Comparison of ENCODE assay signal across 16 cellular contexts in the genomic region with DNA sequence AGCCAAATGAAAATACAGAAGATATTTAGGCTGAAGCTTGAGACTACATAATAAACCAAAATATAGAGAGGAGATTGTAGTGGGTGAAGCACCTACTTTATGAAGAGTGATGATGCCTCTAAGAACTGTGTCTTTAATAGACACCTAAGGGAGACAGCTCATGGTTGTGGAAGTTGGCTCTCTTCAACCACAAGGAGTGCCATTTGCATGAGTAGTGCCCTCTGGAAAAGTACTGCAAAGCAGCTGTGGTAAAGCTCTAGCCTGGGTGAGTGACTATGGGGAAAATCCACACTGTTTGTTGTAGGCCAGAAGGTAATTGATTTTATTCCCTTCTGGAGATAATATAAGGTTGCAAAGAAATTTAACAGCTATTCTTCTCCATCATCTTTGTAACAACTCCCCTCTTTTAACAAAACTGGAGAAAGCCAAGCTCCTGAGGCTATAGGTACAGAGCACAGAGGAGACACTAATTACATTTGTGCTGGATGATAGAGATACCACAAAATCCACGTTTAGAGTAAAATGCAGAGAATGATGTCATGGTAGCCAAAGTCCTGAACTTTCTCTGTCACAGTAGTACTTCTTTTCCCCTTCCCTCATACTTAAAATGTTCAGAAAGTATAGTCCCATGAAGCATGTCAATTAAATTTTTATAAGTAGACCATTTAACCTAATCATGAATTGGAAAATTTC.
DNase-seq lines count a peak whose midpoint lies in the region; ATAC-seq and TF ChIP-seq lines count a peak whose summit lies in the region.
"Had no signal": no experiment of that assay in that cellular context is flagged by ENCODE, and none has a peak within 500 bp of the region (broad histone marks: within the 10 kb centered on the region; RNA-seq: fewer than 3 reads in every experiment).

No MANE protein-coding gene starts in this region.

- no peak for TF ChIP-seq CTCF in MCF 10A (IDR thresholded peaks at IDR 0.05; ENCODE audit: unreplicated experiment)
- TF ChIP-seq CTCF in breast epithelium (IDR thresholded peaks at IDR 0.05) = no peak
- no peak for TF ChIP-seq CTCF in RWPE2 (IDR thresholded peaks at IDR 0.05; ENCODE audit: poor library complexity, severe bottlenecking)
- TF ChIP-seq CTCF in fibroblast of lung (conservative IDR thresholded peaks at IDR 0.05 in 1 of 2, IDR thresholded peaks at IDR 0.05 in 1 of 2; ENCODE audit: low read depth in 1 of 2, low read length in 2 of 2) = no peak

- CTCF ChIA-PET in MCF 10A (lab: Yijun Ruan, JAX) = interaction anchor here (0.6 to 1.0 kb wide), 5 partner anchors 10 to 1206 kb away, joined by 3 read pairs; no protein-coding TSS in a partner anchor

- no peak overlapping the region for H3K27ac Mint-ChIP-seq in MCF 10A (ENCODE audit: low read depth, unreplicated experiment)
- H3K27ac Mint-ChIP-seq: activated naive CD4-positive, alpha-beta T cell treated with anti-CD3 and anti-CD28 coated beads, Interleukin-2, amount 10 ng/mL, durations not matched to agents 7 days and 5 days had no signal

- no peak overlapping the region for H3K27ac ChIP-seq in breast epithelium
- H3K27ac ChIP-seq in RWPE2 (ENCODE audit: poor library complexity, severe bottlenecking) = no peak overlapping the region
- H3K27ac ChIP-seq in fibroblast of lung (ENCODE audit: insufficient read depth, low read length) = no peak overlapping the region
- H3K27ac ChIP-seq: C4-2B had no signal

- no peaks in the 10 kb centered on the region for H3K9me3 Mint-ChIP-seq in MCF 10A (ENCODE audit: unreplicated experiment)
- H3K9me3 Mint-ChIP-seq: activated naive CD4-positive, alpha-beta T cell treated with anti-CD3 and anti-CD28 coated beads, Interleukin-2, amount 10 ng/mL, durations not matched to agents 7 days and 5 days had no signal

- POLR2A ChIA-PET in MCF 10A (lab: Yijun Ruan, JAX) = interaction anchor here (0.9 to 1.1 kb wide), 3 partner anchors 9 to 122 kb away, joined by 3 read pairs; a partner anchor contains a TSS

- H3K4me2 ChIP-seq in fibroblast of lung (ENCODE audit: extremely low read depth, insufficient read depth, low read length) = peak overlapping the region; percentile 8

- TF ChIP-seq POLR2A in breast epithelium (IDR thresholded peaks at IDR 0.05) = no peak

- H3K4me1 Mint-ChIP-seq in MCF 10A (ENCODE audit: insufficient read depth, unreplicated experiment) = peaks cover 7% of the 10 kb centered on the region
- H3K4me1 Mint-ChIP-seq: activated naive CD4-positive, alpha-beta T cell treated with anti-CD3 and anti-CD28 coated beads, Interleukin-2, amount 10 ng/mL, durations not matched to agents 7 days and 5 days had no signal

- ATAC-seq in RWPE2 (ENCODE audit: low read depth) (peak; percentile 95), GM19467 (IDR thresholded peaks at IDR 0.05; ENCODE audit: unreplicated experiment) (no peak), GM21360 (IDR thresholded peaks at IDR 0.05; ENCODE audit: unreplicated experiment) (no peak)

- H3K9me3 ChIP-seq in breast epithelium (no peaks in the 10 kb centered on the region), RWPE2 (ENCODE audit: severe bottlenecking) (no peaks in the 10 kb centered on the region), fibroblast of lung (ENCODE audit: control insufficient read depth, insufficient read depth, low read depth, low read length) (no peaks in the 10 kb centered on the region)

- intact Hi-C loops in MCF 10A (cut with micrococcal nuclease) (no loop called here), breast epithelium (cut with DNase I; ENCODE audit: low total_unique reads) (no loop called here)

- H3K79me2 ChIP-seq in fibroblast of lung (ENCODE audit: control insufficient read depth, insufficient read depth, low read length) = no peaks in the 10 kb centered on the region

- H2AFZ ChIP-seq in fibroblast of lung (ENCODE audit: low read length) = no peak overlapping the region

- no peaks in the 10 kb centered on the region for H3K27me3 Mint-ChIP-seq in MCF 10A (ENCODE audit: insufficient read depth, unreplicated experiment)
- H3K27me3 Mint-ChIP-seq: activated naive CD4-positive, alpha-beta T cell treated with anti-CD3 and anti-CD28 coated beads, Interleukin-2, amount 10 ng/mL, durations not matched to agents 7 days and 5 days had no signal

- H3K36me3 Mint-ChIP-seq in MCF 10A (ENCODE audit: insufficient read depth, unreplicated experiment) = no peaks in the 10 kb centered on the region

- no peaks in the 10 kb centered on the region for H4K20me1 ChIP-seq in fibroblast of lung (ENCODE audit: control insufficient read depth, extremely low read depth, insufficient read depth, low read length)

- no TSS peak for BruUV-seq in MCF 10A (replicated peaks; lab: Mats Ljungman, UMichigan)

- H3K36me3 ChIP-seq in breast epithelium (no peaks in the 10 kb centered on the region), RWPE2 (ENCODE audit: low read depth) (no peaks in the 10 kb centered on the region), fibroblast of lung (ENCODE audit: control insufficient read depth, insufficient read depth, low read length) (no peaks in the 10 kb centered on the region)

- no peak overlapping the region for H3K9ac ChIP-seq in fibroblast of lung (ENCODE audit: insufficient read depth, low read length)

- DNase-seq in MCF 10A (ENCODE audit: unreplicated experiment) = peak; percentile 20
- no peak for DNase-seq in breast epithelium (ENCODE audit: low spot score in 2 of 2)
- DNase-seq in RWPE2 (ENCODE audit: low spot score) = no peak
- DNase-seq in fibroblast of lung (ENCODE audit: low read depth in 2 of 2) = peak; percentile 39 to 87
- DNase-seq in NCI-H2227 (lab: John Stamatoyannopoulos, UW; ENCODE audit: unreplicated experiment) = no peak
- DNase-seq in COLO668 (lab: John Stamatoyannopoulos, UW; ENCODE audit: unreplicated experiment) = no peak
- DNase-seq: activated CD4-positive, CD25-positive, alpha-beta regulatory T cell; activated naive CD4-positive, alpha-beta T cell treated with anti-CD3 and anti-CD28 coated beads, Interleukin-2, amount 10 ng/mL, durations not matched to agents 7 days and 5 days; GOT3; NCI-H524 treated with DMSO at 0.1 percent for 48 hours; posterior cingulate gyrus; Right ventricle myocardium superior; stimulated activated CD4-positive, alpha-beta T cell treated with anti-CD3 and anti-CD28 coated beads, Interleukin-2, amount 100 ng/mL, for 48 hours had no signal

- H3K4me3 ChIP-seq in breast epithelium (no peak overlapping the region), RWPE2 (ENCODE audit: severe bottlenecking) (no peak overlapping the region), fibroblast of lung (replicated peaks in 1 of 4; ENCODE audit: control extremely low read depth in 1 of 4, insufficient read depth in 1 of 4, low read depth in 3 of 4, low read length in 4 of 4) (no peak overlapping the region)

- no peak overlapping the region for H3K4me3 Mint-ChIP-seq in MCF 10A (ENCODE audit: unreplicated experiment)
- H3K4me3 Mint-ChIP-seq: activated naive CD4-positive, alpha-beta T cell treated with anti-CD3 and anti-CD28 coated beads, Interleukin-2, amount 10 ng/mL, durations not matched to agents 7 days and 5 days had no signal

- H3K27me3 ChIP-seq in breast epithelium (no peaks in the 10 kb centered on the region), RWPE2 (ENCODE audit: insufficient read depth, poor library complexity, severe bottlenecking) (no peaks in the 10 kb centered on the region), fibroblast of lung (ENCODE audit: control insufficient read depth, insufficient read depth, low read length) (no peaks in the 10 kb centered on the region)

- H3K4me1 ChIP-seq in breast epithelium = no peaks in the 10 kb centered on the region
- peaks cover 15% of the 10 kb centered on the region for H3K4me1 ChIP-seq in RWPE2 (ENCODE audit: insufficient read depth, poor library complexity, severe bottlenecking)
- peaks cover 2% of the 10 kb centered on the region for H3K4me1 ChIP-seq in fibroblast of lung (ENCODE audit: control insufficient read depth, extremely low read depth, insufficient read depth, low read length)

Comparison
In these comparisons a context has a peak if more than half of its experiments do, and no peak if none do; other contexts are left out.
1. DNase-seq: peak in MCF 10A (single experiment) and fibroblast of lung (2 of 2); none in breast epithelium (0 of 2), RWPE2 (single experiment), NCI-H2227 (single experiment) and COLO668 (single experiment).